ENCODE assay signal across 10 cellular contexts in the genomic region with DNA sequence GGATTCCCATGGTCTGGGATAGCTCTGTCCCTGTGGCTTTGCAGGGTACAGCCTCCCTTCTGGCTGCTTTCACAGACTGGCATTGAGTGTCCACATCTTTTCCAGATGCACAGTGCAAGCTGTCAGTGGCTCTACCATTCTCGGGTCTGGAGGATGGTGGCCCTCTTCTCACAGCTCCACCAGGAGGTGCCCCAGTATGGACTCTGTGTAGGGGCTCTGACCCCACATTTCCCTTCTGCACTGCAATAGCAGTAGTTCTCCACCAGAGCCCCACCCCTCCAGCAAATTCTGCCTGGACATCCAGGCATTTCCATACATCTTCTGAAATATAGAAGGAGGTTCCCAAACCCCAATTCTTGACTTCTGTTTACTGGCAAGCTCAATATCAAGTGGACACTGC. TPM values are rescaled to one million over a fixed set of nuclear protein-coding genes. Genes with fewer than 3 reads are reported as not detected.
"Had no signal": no experiment of that assay in that cellular context is flagged by ENCODE, and none has a peak within 500 bp of the region (broad histone marks: within the 10 kb centered on the region; RNA-seq: fewer than 3 reads in every experiment).

No MANE protein-coding gene starts in this region.

- H3K27me3 Mint-ChIP-seq: IgD-negative memory B cell had no signal

- FAIRE-seq: H54, HepG2 had no signal

- DNase-seq: GOT3, Karpas-422, KBM-7 had no signal

- H3K4me3 Mint-ChIP-seq: IgD-negative memory B cell had no signal

- H3K27ac Mint-ChIP-seq: IgD-negative memory B cell had no signal

- ATAC-seq: HepG2 had no signal

- H3K36me3 ChIP-seq: HAP-1 had no signal

- H3K4me3 ChIP-seq: HAP-1 had no signal

- H3K4me1 ChIP-seq: HAP-1 had no signal

- H3K36me3 Mint-ChIP-seq: IgD-negative memory B cell had no signal

- H3K4me2 ChIP-seq: KMS-11 had no signal

- H3K9me3 ChIP-seq: HAP-1 had no signal

- H3K4me1 Mint-ChIP-seq: IgD-negative memory B cell had no signal

- H3K9ac ChIP-seq: KMS-11 had no signal

- H3K27ac ChIP-seq: HL-60, KMS-11 had no signal

RNA-seq across cellular contexts. Expression of gene GRID2, which starts 50.2 kb away (rescaled TPM):
- total RNA-seq: HepG2, HT1080 had no signal
- polyA plus RNA-seq: HepG2, IgD-negative memory B cell had no signal
